Comparison of ENCODE assay signal across 7 cellular contexts in genomic region chr17:42680331-42680808, GRCh38. TPM values are rescaled to one million over a fixed set of nuclear protein-coding genes. Genes with fewer than 3 reads are reported as not detected.
A peak's percentile ranks its signal among the peaks of the same experiment; 100 is the strongest.
DNase-seq lines count a peak whose midpoint lies in the region; ATAC-seq, FAIRE-seq and TF ChIP-seq lines count a peak whose summit lies in the region.

No MANE protein-coding gene starts in this region.

- peaks cover 37% of the 10 kb centered on the region for H3K4me1 ChIP-seq in smooth muscle cell (ENCODE audit: low read depth)

- no peak overlapping the region for H3K4me3 ChIP-seq in smooth muscle cell

- ATAC-seq in GM18505 (IDR thresholded peaks at IDR 0.05; ENCODE audit: unreplicated experiment) (no peak), GM21515 (IDR thresholded peaks at IDR 0.05; ENCODE audit: unreplicated experiment) (no peak), HG03442 (IDR thresholded peaks at IDR 0.05; ENCODE audit: unreplicated experiment) (no peak), HG02759 (IDR thresholded peaks at IDR 0.05; ENCODE audit: unreplicated experiment) (no peak)

- H3F3A ChIP-seq in smooth muscle cell (ENCODE audit: low read depth), result peaks cover 22% of the 10 kb centered on the region

- peaks cover 18% of the 10 kb centered on the region for H4K20me1 ChIP-seq in smooth muscle cell (ENCODE audit: low read depth)

- no peaks in the 10 kb centered on the region for H3K36me3 ChIP-seq in smooth muscle cell (ENCODE audit: low read depth)

- no peaks in the 10 kb centered on the region for H3K9me3 ChIP-seq in smooth muscle cell (replicated peaks; ENCODE audit: low read depth)

- no peak for TF ChIP-seq CTCF in smooth muscle cell (IDR thresholded peaks at IDR 0.05; ENCODE audit: borderline replicate concordance, insufficient read depth, poor library complexity, severe bottlenecking)

- H3K9ac ChIP-seq in smooth muscle cell (ENCODE audit: low read depth), result no peak overlapping the region

- peak overlapping the region; percentile 97 for H3K4me2 ChIP-seq in smooth muscle cell

- FAIRE-seq in RCC 7860 (lab: Jason Lieb, UNC), result no peak

- peak; percentile 18 for DNase-seq in RCC 7860 (ENCODE audit: low spot score)
- peak; percentile 53 for DNase-seq in glomerular visceral epithelial cell (ENCODE audit: extremely low spot score)
- DNase-seq in smooth muscle cell (lab: John Stamatoyannopoulos, UW; ENCODE audit: unreplicated experiment), result no peak

- peaks cover 6% of the 10 kb centered on the region for H3K79me2 ChIP-seq in smooth muscle cell (ENCODE audit: low read depth)

- peak overlapping the region; percentile 55 for H2AFZ ChIP-seq in smooth muscle cell (ENCODE audit: low read depth)

- H3K27me3 ChIP-seq in smooth muscle cell (ENCODE audit: low read depth), result no peaks in the 10 kb centered on the region

- WGBS in smooth muscle cell (ENCODE audit: low lambda C conversion rate), result 82% methylated on average over 20 of the region's 20 CpGs

- H3K27ac ChIP-seq in smooth muscle cell (ENCODE audit: low read depth), result no peak overlapping the region

- peak; percentile 46 for TF ChIP-seq POLR2A in GM18505 (IDR thresholded peaks at IDR 0.05; ENCODE audit: borderline replicate concordance, extremely low read depth, insufficient read depth, insufficient read length)

RNA-seq across cellular contexts. Expression of gene CCR10, which starts 1.3 kb away (rescaled TPM):
- 10.1 TPM in 1 of 2 replicates, not detected in the other for total RNA-seq in smooth muscle cell
- 2.0 and 3.8 TPM in 2 replicates for polyA plus RNA-seq in smooth muscle cell

RNA-seq across cellular contexts. Expression of gene CNTNAP1, which starts 2.0 kb away (rescaled TPM):
- total RNA-seq in smooth muscle cell, result 7.1 and 9.5 TPM in 2 replicates
- polyA plus RNA-seq in smooth muscle cell, result 2.0 and 4.5 TPM in 2 replicates

RNA-seq across cellular contexts. Expression of gene PLEKHH3, which starts 3.6 kb away (rescaled TPM):
- 5.0 and 13.3 TPM in 2 replicates for total RNA-seq in smooth muscle cell
- 23.6 and 23.7 TPM in 2 replicates for polyA plus RNA-seq in smooth muscle cell

RNA-seq across cellular contexts. Expression of gene TUBG2, which starts 21.3 kb away (rescaled TPM):
- 23.1 and 28.2 TPM in 2 replicates for total RNA-seq in smooth muscle cell
- 42.3 and 54.6 TPM in 2 replicates for polyA plus RNA-seq in smooth muscle cell
